ENCODE assay signal across 1 cellular context in the genomic region with DNA sequence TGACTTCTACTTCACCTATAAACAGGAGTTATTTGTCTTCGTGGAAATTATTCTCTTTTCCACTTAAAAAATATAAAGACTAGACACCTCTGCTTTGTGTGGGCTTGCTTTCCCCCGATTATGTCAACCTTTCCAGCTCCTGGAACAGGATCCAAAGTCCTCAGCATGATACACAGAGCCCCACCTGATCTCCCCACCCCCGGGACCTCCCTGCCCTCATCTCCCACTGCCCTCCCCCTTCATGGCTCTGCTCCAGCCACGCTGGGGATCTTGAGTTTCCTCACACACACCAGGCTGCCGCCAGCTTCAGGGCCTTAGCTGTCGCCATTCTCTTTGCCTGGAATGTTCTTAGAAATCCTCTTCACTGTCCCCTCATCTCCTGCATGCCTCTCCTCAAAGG.
TF ChIP-seq lines count a peak whose summit lies in the region.

No MANE protein-coding gene starts in this region.

TF ChIP-seq in HepG2, 621 proteins besides CTCF, POLR2A, EP300 and RAD21 (continued from another document and continues in another):
- TF ChIP-seq, protein P1, sequence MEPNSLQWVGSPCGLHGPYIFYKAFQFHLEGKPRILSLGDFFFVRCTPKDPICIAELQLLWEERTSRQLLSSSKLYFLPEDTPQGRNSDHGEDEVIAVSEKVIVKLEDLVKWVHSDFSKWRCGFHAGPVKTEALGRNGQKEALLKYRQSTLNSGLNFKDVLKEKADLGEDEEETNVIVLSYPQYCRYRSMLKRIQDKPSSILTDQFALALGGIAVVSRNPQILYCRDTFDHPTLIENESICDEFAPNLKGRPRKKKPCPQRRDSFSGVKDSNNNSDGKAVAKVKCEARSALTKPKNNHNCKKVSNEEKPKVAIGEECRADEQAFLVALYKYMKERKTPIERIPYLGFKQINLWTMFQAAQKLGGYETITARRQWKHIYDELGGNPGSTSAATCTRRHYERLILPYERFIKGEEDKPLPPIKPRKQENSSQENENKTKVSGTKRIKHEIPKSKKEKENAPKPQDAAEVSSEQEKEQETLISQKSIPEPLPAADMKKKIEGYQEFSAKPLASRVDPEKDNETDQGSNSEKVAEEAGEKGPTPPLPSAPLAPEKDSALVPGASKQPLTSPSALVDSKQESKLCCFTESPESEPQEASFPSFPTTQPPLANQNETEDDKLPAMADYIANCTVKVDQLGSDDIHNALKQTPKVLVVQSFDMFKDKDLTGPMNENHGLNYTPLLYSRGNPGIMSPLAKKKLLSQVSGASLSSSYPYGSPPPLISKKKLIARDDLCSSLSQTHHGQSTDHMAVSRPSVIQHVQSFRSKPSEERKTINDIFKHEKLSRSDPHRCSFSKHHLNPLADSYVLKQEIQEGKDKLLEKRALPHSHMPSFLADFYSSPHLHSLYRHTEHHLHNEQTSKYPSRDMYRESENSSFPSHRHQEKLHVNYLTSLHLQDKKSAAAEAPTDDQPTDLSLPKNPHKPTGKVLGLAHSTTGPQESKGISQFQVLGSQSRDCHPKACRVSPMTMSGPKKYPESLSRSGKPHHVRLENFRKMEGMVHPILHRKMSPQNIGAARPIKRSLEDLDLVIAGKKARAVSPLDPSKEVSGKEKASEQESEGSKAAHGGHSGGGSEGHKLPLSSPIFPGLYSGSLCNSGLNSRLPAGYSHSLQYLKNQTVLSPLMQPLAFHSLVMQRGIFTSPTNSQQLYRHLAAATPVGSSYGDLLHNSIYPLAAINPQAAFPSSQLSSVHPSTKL (CRISPR knock-in tag; IDR thresholded peaks at IDR 0.05): peak; percentile 33; the same call in 1 of the 2 replicates
- TF ChIP-seq ZFP41 (CRISPR knock-in tag; IDR thresholded peaks at IDR 0.05; ENCODE audit: borderline replicate concordance): no peak
- TF ChIP-seq ISL2 (CRISPR knock-in tag; IDR thresholded peaks at IDR 0.05): no peak
- no peak for TF ChIP-seq ZNF282 (IDR thresholded peaks at IDR 0.05; ENCODE audit: partially characterized antibody)
- TF ChIP-seq IRF2 (CRISPR knock-in tag; IDR thresholded peaks at IDR 0.05): no peak
- no peak for TF ChIP-seq GTF2F1 (IDR thresholded peaks at IDR 0.05; ENCODE audit: low read length)
- TF ChIP-seq CCDC6 (CRISPR knock-in tag; IDR thresholded peaks at IDR 0.05): no peak
- TF ChIP-seq, protein P2, sequence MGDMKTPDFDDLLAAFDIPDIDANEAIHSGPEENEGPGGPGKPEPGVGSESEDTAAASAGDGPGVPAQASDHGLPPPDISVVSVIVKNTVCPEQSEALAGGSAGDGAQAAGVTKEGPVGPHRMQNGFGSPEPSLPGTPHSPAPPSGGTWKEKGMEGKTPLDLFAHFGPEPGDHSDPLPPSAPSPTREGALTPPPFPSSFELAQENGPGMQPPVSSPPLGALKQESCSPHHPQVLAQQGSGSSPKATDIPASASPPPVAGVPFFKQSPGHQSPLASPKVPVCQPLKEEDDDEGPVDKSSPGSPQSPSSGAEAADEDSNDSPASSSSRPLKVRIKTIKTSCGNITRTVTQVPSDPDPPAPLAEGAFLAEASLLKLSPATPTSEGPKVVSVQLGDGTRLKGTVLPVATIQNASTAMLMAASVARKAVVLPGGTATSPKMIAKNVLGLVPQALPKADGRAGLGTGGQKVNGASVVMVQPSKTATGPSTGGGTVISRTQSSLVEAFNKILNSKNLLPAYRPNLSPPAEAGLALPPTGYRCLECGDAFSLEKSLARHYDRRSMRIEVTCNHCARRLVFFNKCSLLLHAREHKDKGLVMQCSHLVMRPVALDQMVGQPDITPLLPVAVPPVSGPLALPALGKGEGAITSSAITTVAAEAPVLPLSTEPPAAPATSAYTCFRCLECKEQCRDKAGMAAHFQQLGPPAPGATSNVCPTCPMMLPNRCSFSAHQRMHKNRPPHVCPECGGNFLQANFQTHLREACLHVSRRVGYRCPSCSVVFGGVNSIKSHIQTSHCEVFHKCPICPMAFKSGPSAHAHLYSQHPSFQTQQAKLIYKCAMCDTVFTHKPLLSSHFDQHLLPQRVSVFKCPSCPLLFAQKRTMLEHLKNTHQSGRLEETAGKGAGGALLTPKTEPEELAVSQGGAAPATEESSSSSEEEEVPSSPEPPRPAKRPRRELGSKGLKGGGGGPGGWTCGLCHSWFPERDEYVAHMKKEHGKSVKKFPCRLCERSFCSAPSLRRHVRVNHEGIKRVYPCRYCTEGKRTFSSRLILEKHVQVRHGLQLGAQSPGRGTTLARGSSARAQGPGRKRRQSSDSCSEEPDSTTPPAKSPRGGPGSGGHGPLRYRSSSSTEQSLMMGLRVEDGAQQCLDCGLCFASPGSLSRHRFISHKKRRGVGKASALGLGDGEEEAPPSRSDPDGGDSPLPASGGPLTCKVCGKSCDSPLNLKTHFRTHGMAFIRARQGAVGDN (CRISPR knock-in tag; IDR thresholded peaks at IDR 0.05): peak; percentile 62
- 0 out of 2 replicates have a peak, but pooled peaks have one; percentile 15 for TF ChIP-seq FOXA3 (CRISPR knock-in tag; IDR thresholded peaks at IDR 0.05)
- peak; percentile 53 for TF ChIP-seq HNF4A (CRISPR knock-in tag; IDR thresholded peaks at IDR 0.05)
- TF ChIP-seq RORA (CRISPR knock-in tag; IDR thresholded peaks at IDR 0.05): no peak
- TF ChIP-seq SP5 (CRISPR knock-in tag; IDR thresholded peaks at IDR 0.05; ENCODE audit: borderline replicate concordance, low read depth): 0 out of 2 replicates have a peak, but pooled peaks have one; percentile 42
- peak; percentile 32; the same call in 1 of the 2 replicates for TF ChIP-seq SALL1 (CRISPR knock-in tag; IDR thresholded peaks at IDR 0.05)
- TF ChIP-seq PATZ1 (CRISPR knock-in tag; IDR thresholded peaks at IDR 0.05): peak; percentile 76
- TF ChIP-seq SP4 (CRISPR knock-in tag; IDR thresholded peaks at IDR 0.05): no peak
- TF ChIP-seq KDM4B (CRISPR knock-in tag; IDR thresholded peaks at IDR 0.05): no peak
- TF ChIP-seq HNF4G (IDR thresholded peaks at IDR 0.05; ENCODE audit: borderline replicate concordance, low read depth, low read length): peak; percentile 68
- TF ChIP-seq HNF4G (CRISPR knock-in tag; IDR thresholded peaks at IDR 0.05; ENCODE audit: borderline replicate concordance, low read depth): no peak
- TF ChIP-seq, protein P3, sequence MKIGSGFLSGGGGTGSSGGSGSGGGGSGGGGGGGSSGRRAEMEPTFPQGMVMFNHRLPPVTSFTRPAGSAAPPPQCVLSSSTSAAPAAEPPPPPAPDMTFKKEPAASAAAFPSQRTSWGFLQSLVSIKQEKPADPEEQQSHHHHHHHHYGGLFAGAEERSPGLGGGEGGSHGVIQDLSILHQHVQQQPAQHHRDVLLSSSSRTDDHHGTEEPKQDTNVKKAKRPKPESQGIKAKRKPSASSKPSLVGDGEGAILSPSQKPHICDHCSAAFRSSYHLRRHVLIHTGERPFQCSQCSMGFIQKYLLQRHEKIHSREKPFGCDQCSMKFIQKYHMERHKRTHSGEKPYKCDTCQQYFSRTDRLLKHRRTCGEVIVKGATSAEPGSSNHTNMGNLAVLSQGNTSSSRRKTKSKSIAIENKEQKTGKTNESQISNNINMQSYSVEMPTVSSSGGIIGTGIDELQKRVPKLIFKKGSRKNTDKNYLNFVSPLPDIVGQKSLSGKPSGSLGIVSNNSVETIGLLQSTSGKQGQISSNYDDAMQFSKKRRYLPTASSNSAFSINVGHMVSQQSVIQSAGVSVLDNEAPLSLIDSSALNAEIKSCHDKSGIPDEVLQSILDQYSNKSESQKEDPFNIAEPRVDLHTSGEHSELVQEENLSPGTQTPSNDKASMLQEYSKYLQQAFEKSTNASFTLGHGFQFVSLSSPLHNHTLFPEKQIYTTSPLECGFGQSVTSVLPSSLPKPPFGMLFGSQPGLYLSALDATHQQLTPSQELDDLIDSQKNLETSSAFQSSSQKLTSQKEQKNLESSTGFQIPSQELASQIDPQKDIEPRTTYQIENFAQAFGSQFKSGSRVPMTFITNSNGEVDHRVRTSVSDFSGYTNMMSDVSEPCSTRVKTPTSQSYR (CRISPR knock-in tag; IDR thresholded peaks at IDR 0.05; ENCODE audit: borderline replicate concordance): peak; percentile 50; the same call in 1 of the 2 replicates
- TF ChIP-seq, protein P4, sequence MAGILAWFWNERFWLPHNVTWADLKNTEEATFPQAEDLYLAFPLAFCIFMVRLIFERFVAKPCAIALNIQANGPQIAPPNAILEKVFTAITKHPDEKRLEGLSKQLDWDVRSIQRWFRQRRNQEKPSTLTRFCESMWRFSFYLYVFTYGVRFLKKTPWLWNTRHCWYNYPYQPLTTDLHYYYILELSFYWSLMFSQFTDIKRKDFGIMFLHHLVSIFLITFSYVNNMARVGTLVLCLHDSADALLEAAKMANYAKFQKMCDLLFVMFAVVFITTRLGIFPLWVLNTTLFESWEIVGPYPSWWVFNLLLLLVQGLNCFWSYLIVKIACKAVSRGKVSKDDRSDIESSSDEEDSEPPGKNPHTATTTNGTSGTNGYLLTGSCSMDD (CRISPR knock-in tag; IDR thresholded peaks at IDR 0.05): no peak
- TF ChIP-seq BCL6 (CRISPR knock-in tag; IDR thresholded peaks at IDR 0.05): peak; percentile 39; the same call in 1 of the 2 replicates
- TF ChIP-seq ONECUT2 (CRISPR knock-in tag; IDR thresholded peaks at IDR 0.05): no peak
- TF ChIP-seq MTA1 (CRISPR knock-in tag; IDR thresholded peaks at IDR 0.05; ENCODE audit: borderline replicate concordance): peak; percentile 51; the same call in 1 of the 2 replicates
- TF ChIP-seq AHDC1 (CRISPR knock-in tag; IDR thresholded peaks at IDR 0.05; ENCODE audit: borderline replicate concordance): no peak
- peak; percentile 19; the same call in 1 of the 2 replicates for TF ChIP-seq HOMEZ (CRISPR knock-in tag; IDR thresholded peaks at IDR 0.05; ENCODE audit: low read depth)
- TF ChIP-seq RARA (CRISPR knock-in tag; IDR thresholded peaks at IDR 0.05): peak; percentile 15; the same call in 1 of the 2 replicates
- no peak for TF ChIP-seq HMGXB4 (CRISPR knock-in tag; IDR thresholded peaks at IDR 0.05; ENCODE audit: borderline replicate concordance in 1 of 2, low read depth in 1 of 2)
- TF ChIP-seq MED1 (CRISPR knock-in tag; IDR thresholded peaks at IDR 0.05): peak; percentile 29; the same call in 1 of the 2 replicates
- no peak for TF ChIP-seq ARNTL (CRISPR knock-in tag; IDR thresholded peaks at IDR 0.05)
- TF ChIP-seq KLF6 (CRISPR knock-in tag; IDR thresholded peaks at IDR 0.05): no peak
